ENCODE assay signal across 20 cellular contexts in genomic region chr4:6957148-6957520, GRCh38. TPM values are rescaled to one million over a fixed set of nuclear protein-coding genes. Genes with fewer than 3 reads are reported as not detected.
DNase-seq lines count a peak whose midpoint lies in the region; ATAC-seq lines count a peak whose summit lies in the region.
"Had no signal": no experiment of that assay in that cellular context is flagged by ENCODE, and none has a peak within 500 bp of the region (broad histone marks: within the 10 kb centered on the region; RNA-seq: fewer than 3 reads in every experiment).

No MANE protein-coding gene starts in this region.

- H3K4me3 ChIP-seq in CD4-positive, CD25-positive, alpha-beta regulatory T cell (ENCODE audit: low read depth, low read length), result no peak overlapping the region
- H3K4me3 ChIP-seq in trophoblast cell (ENCODE audit: low read depth, low read length), result no peak overlapping the region
- H3K4me3 ChIP-seq: adrenal gland, esophagus squamous epithelium, left ventricle myocardium inferior, MG63, SK-N-MC, testis had no signal

- peak overlapping the region; percentile 77 for H3K4ac ChIP-seq in trophoblast cell (ENCODE audit: low read depth, low read length)

- no peak for ATAC-seq in CD4-positive, CD25-positive, alpha-beta regulatory T cell (ENCODE audit: low read depth in 2 of 2)
- ATAC-seq in GM21528 (IDR thresholded peaks at IDR 0.05; ENCODE audit: low FRiP score, unreplicated experiment), result no peak

- no peaks in the 10 kb centered on the region for H3K9me3 Mint-ChIP-seq in CD4-positive, CD25-positive, alpha-beta regulatory T cell
- H3K9me3 Mint-ChIP-seq: activated T-helper 2 cell treated with anti-CD3 and anti-CD28 coated beads, Interferon-gamma antibody, Interleukin-2, Interleukin-4, amounts not matched to agents 10 μg/mL and 5 μg/mL and 100 μg/mL, durations not matched to agents 14 hours and 24 hours and 36 hours had no signal

- no peak overlapping the region for H3K27ac ChIP-seq in CD4-positive, CD25-positive, alpha-beta regulatory T cell (ENCODE audit: insufficient read depth, low read length, poor library complexity, severe bottlenecking)
- H3K27ac ChIP-seq in trophoblast cell (ENCODE audit: low read depth, low read length), result no peak overlapping the region
- H3K27ac ChIP-seq: adrenal gland, left ventricle myocardium inferior, SK-N-MC, testis had no signal

- H3K4me2 ChIP-seq in trophoblast cell (ENCODE audit: low read length), result no peak overlapping the region

- H3K27ac Mint-ChIP-seq in CD4-positive, CD25-positive, alpha-beta regulatory T cell, result peak overlapping the region in 2 of 3 donors; percentile 35 to 62
- H3K27ac Mint-ChIP-seq: activated T-helper 2 cell treated with anti-CD3 and anti-CD28 coated beads, Interferon-gamma antibody, Interleukin-2, Interleukin-4, amounts not matched to agents 10 μg/mL and 5 μg/mL and 100 μg/mL, durations not matched to agents 14 hours and 24 hours and 36 hours had no signal

- H3K27me3 ChIP-seq in CD4-positive, CD25-positive, alpha-beta regulatory T cell (ENCODE audit: control insufficient read depth, insufficient read depth, low read length), result no peaks in the 10 kb centered on the region
- no peaks in the 10 kb centered on the region for H3K27me3 ChIP-seq in trophoblast cell (ENCODE audit: insufficient read depth, low read length)
- H3K27me3 ChIP-seq: adrenal gland, esophagus squamous epithelium, MG63, testis had no signal

- H3K18ac ChIP-seq in trophoblast cell (ENCODE audit: low read length), result peak overlapping the region; percentile 82

- H2AFZ ChIP-seq in trophoblast cell (ENCODE audit: insufficient read depth, low read length, poor library complexity), result no peak overlapping the region

- no peak overlapping the region for H3K23ac ChIP-seq in trophoblast cell (ENCODE audit: low read length)

- H3K4me3 Mint-ChIP-seq in CD4-positive, CD25-positive, alpha-beta regulatory T cell, result no peak overlapping the region

- peaks cover 3% of the 10 kb centered on the region for H3K36me3 Mint-ChIP-seq in CD4-positive, CD25-positive, alpha-beta regulatory T cell

- H3K9me3 ChIP-seq in CD4-positive, CD25-positive, alpha-beta regulatory T cell (ENCODE audit: control insufficient read depth in 2 of 2, low read length in 2 of 2), result no peaks in the 10 kb centered on the region
- no peaks in the 10 kb centered on the region for H3K9me3 ChIP-seq in trophoblast cell (ENCODE audit: insufficient read depth, low read depth, low read length)
- H3K9me3 ChIP-seq: adrenal gland, esophagus squamous epithelium, left ventricle myocardium inferior, MG63, testis had no signal

- H4K8ac ChIP-seq in trophoblast cell (ENCODE audit: low read depth, low read length), result no peak overlapping the region

- no peak for DNase-seq in CD4-positive, CD25-positive, alpha-beta regulatory T cell
- DNase-seq in NCI-H2171 (lab: John Stamatoyannopoulos, UW) (peak; percentile 26), fibroblast of the conjunctiva (ENCODE audit: low read depth) (peak; percentile 17), trophoblast cell (no peak), D341Med (ENCODE audit: low spot score) (no peak), NCI-H82 treated with DMSO at 0.1 percent for 48 hours (lab: John Stamatoyannopoulos, UW; ENCODE audit: unreplicated experiment) (no peak)
- DNase-seq: DMS153; effector CD4-positive, alpha-beta T cell; esophagus squamous epithelium; GF-D8; glutamatergic neuron; left ventricle myocardium inferior; MG63; NCI-H1694 treated with DMSO at 0.1 percent for 48 hours; NCI-H446; testis had no signal

- H4K12ac ChIP-seq in trophoblast cell (ENCODE audit: low read depth, low read length), result no peak overlapping the region

- no peak overlapping the region for H3K9ac ChIP-seq in trophoblast cell (ENCODE audit: low read length)

- peaks cover 5% of the 10 kb centered on the region for H3K36me3 ChIP-seq in CD4-positive, CD25-positive, alpha-beta regulatory T cell (ENCODE audit: control insufficient read depth, insufficient read depth, low read length)
- H3K36me3 ChIP-seq in trophoblast cell (ENCODE audit: control insufficient read depth in 1 of 2, insufficient read depth in 2 of 2, low read length in 2 of 2), result no peaks in the 10 kb centered on the region
- H3K36me3 ChIP-seq: adrenal gland, esophagus squamous epithelium, left ventricle myocardium inferior, MG63 had no signal

- peaks cover 4% of the 10 kb centered on the region for H3K27me3 Mint-ChIP-seq in CD4-positive, CD25-positive, alpha-beta regulatory T cell

- peak overlapping the region; percentile 84 for H4K91ac ChIP-seq in trophoblast cell (ENCODE audit: low read depth, low read length)

- peak overlapping the region; percentile 39 for H2BK120ac ChIP-seq in trophoblast cell (ENCODE audit: insufficient read depth, low read length, poor library complexity)

- peaks cover 4% of the 10 kb centered on the region for H3K79me2 ChIP-seq in trophoblast cell (ENCODE audit: control insufficient read depth, insufficient read depth, low read length, poor library complexity)

- H2AK5ac ChIP-seq in trophoblast cell (ENCODE audit: low read length), result peak overlapping the region; percentile 44

- peaks cover 18% of the 10 kb centered on the region for H3K79me1 ChIP-seq in trophoblast cell (ENCODE audit: low read length)

- H2BK5ac ChIP-seq in trophoblast cell (ENCODE audit: low read depth, low read length, poor library complexity), result peak overlapping the region; percentile 3

- H2BK12ac ChIP-seq in trophoblast cell (ENCODE audit: low read length), result no peak overlapping the region

- no CpG with 5 or more reads among the region's 6 CpGs for WGBS in trophoblast cell (ENCODE audit: extremely low coverage, insufficient coverage, insufficient read length)

- peaks cover 9% of the 10 kb centered on the region for H3K4me1 ChIP-seq in CD4-positive, CD25-positive, alpha-beta regulatory T cell (ENCODE audit: control insufficient read depth, insufficient read depth, low read length, poor library complexity, severe bottlenecking)
- H3K4me1 ChIP-seq in trophoblast cell (ENCODE audit: control insufficient read depth in 1 of 2, insufficient read depth in 2 of 2, low read length in 2 of 2), result peaks cover 30 to 32% of the 10 kb centered on the region in 2 experiments
- H3K4me1 ChIP-seq: testis had no signal

- peak overlapping the region; percentile 10 for H3K14ac ChIP-seq in trophoblast cell (ENCODE audit: low read length)

- peaks cover 9 to 76% (median 36%) of the 10 kb centered on the region in 4 donors for H3K4me1 Mint-ChIP-seq in CD4-positive, CD25-positive, alpha-beta regulatory T cell

RNA-seq across cellular contexts. Expression of gene TBC1D14, which starts 47.5 kb away (rescaled TPM):
- 67.7 TPM for total RNA-seq in CD4-positive, CD25-positive, alpha-beta regulatory T cell
- polyA plus RNA-seq in CD4-positive, CD25-positive, alpha-beta regulatory T cell, result 10 to 100 TPM; 46.6 to 63.0 (median 52.0) TPM
- 21.7 and 21.9 TPM in 2 replicates for polyA plus RNA-seq in trophoblast cell (2013)

Comparison
In these comparisons a context has a peak if more than half of its experiments do, and no peak if none do; other contexts are left out.
1. DNase-seq: peak in NCI-H2171 (single experiment) and fibroblast of the conjunctiva (single experiment); none in CD4-positive, CD25-positive, alpha-beta regulatory T cell (0 of 3), trophoblast cell (0 of 2), D341Med (single experiment) and NCI-H82 treated with DMSO at 0.1 percent for 48 hours (single experiment).